ENCODE assay signal across 9 cellular contexts in the genomic region with DNA sequence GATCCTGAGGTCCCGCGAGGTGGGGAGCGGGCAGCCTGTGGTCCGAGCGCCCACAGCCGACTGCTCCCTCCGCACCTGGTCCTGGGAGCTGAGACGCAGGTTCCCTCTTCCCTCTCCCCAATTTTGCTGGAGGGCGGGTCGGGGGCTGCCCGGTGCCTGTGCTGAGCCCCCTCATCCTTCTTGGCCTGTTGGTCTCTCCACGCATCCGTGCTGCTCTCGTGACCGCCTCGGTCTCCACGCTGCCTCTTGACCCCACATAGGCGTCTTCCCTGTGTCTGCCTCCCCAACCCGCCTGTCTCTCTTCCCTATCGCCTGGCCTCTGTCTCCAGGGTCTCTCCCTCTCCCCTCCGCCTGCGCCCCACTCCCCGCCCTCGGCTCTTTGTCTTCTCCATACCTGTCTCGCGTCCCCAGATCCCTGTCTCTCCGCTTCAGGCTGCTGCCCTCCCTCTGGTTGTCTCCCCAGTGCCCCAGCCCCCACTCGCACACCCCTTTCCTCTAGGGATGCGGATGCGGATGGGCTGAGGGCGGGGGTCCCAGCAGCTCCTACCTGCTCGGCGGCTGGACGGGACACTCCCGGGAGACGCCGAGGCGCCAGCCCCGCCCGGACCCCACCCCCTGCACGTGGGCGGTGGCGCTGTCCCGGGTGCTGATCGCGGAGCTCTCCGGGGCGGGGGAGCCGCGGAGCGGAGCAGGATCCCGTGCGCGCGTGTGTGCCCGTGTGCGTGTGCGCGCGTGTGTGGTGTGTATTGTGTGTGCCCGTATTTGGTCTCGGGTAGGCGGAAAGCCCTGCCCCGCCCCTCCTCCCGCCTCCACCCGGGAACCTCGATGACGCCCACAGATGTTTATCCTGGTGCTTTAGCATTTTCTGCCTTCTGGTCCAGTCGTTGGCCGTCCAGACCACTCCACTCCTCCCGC. TPM values are rescaled to one million over a fixed set of nuclear protein-coding genes. Genes with fewer than 3 reads are reported as not detected.
DNase-seq lines count a peak whose midpoint lies in the region; ATAC-seq, FAIRE-seq and TF ChIP-seq lines count a peak whose summit lies in the region.
"Had no signal": no experiment of that assay in that cellular context is flagged by ENCODE, and none has a peak within 500 bp of the region (broad histone marks: within the 10 kb centered on the region; RNA-seq: fewer than 3 reads in every experiment).

A gene (minus strand): TSS at position 720 of the 915 bp plus-strand sequence. CDS start 1,248 bp downstream, outside the sequence.

- intact Hi-C loops in pancreas (cut with DNase I): no loop called here

- TF ChIP-seq CTCF in fibroblast of mammary gland (conservative IDR thresholded peaks at IDR 0.05; ENCODE audit: control insufficient read depth, insufficient read depth, low read depth, low read length) (no peak), pancreas (IDR thresholded peaks at IDR 0.05) (no peak)

- peaks cover 0 to 41% (median 5%) of the 10 kb centered on the region in 4 donors for H3K27me3 ChIP-seq in pancreas

- peak within 1 kb of the TSS; percentile 29 for H3K4me3 ChIP-seq in fibroblast of mammary gland (ENCODE audit: control insufficient read depth, low read depth, low read length)
- H3K4me3 ChIP-seq in pancreas: peak within 1 kb of the TSS in 3 of 4 donors; percentile 4 to 14 (median 5)

- ATAC-seq in pancreas: peak; percentile 79 to 93 (median 84)

- H3K4me1 ChIP-seq in pancreas: no peaks in the 10 kb centered on the region

- DNase-seq in DMS 273 (lab: John Stamatoyannopoulos, UW; ENCODE audit: unreplicated experiment) (peak; percentile 59), DMS 273 treated with DMSO at 0.1 percent for 48 hours (lab: John Stamatoyannopoulos, UW) (no peak), NCI-H69 (lab: John Stamatoyannopoulos, UW) (peak; percentile 67), activated T-helper 1 cell treated with Interleukin-2 at 50 U/mL for 16 hours (ENCODE audit: low read depth) (peak; percentile 43), fibroblast of mammary gland (ENCODE audit: low read depth) (no peak), pancreas (peak in 5 of 6 donors; percentile 38 to 81 (median 67)), inferior parietal cortex (ENCODE audit: extremely low spot score) (no peak), H4 (ENCODE audit: low spot score) (no peak)

- no peak within 1 kb of the TSS for H3K27ac ChIP-seq in pancreas

- H3K9me3 ChIP-seq in pancreas: no peaks in the 10 kb centered on the region

- 2 to 3% methylated on average over 39 to 71 of the region's 71 CpGs for WGBS in pancreas, 2 donors

- FAIRE-seq in pancreas (lab: Jason Lieb, UNC): no peak
- FAIRE-seq: A204.1 had no signal

- no peaks in the 10 kb centered on the region for H3K36me3 ChIP-seq in pancreas

RNA-seq across cellular contexts. Expression of the gene that starts here (rescaled TPM):
- total RNA-seq in pancreas: 1 to 10 TPM in 5 of 6 donors, under 1 TPM in 1; 0.88 to 3.7 (median 1.7) TPM
- 10 to 100 TPM; 10.6 to 41.1 TPM for polyA plus RNA-seq in pancreas
- 0.62 TPM in 1 of 2 replicates, not detected in the other for total RNA-seq in H4 (2014; rRNA removed; shearing (Covaris generic))

Comparison
In these comparisons a context has a peak if more than half of its experiments do, and no peak if none do; other contexts are left out.
1. DNase-seq: peak in DMS 273 (single experiment), NCI-H69 (single experiment), activated T-helper 1 cell treated with Interleukin-2 at 50 U/mL for 16 hours (single experiment) and pancreas (5 of 6); none in DMS 273 treated with DMSO at 0.1 percent for 48 hours (single experiment), fibroblast of mammary gland (single experiment), inferior parietal cortex (single experiment) and H4 (single experiment).